In the genomic region with DNA sequence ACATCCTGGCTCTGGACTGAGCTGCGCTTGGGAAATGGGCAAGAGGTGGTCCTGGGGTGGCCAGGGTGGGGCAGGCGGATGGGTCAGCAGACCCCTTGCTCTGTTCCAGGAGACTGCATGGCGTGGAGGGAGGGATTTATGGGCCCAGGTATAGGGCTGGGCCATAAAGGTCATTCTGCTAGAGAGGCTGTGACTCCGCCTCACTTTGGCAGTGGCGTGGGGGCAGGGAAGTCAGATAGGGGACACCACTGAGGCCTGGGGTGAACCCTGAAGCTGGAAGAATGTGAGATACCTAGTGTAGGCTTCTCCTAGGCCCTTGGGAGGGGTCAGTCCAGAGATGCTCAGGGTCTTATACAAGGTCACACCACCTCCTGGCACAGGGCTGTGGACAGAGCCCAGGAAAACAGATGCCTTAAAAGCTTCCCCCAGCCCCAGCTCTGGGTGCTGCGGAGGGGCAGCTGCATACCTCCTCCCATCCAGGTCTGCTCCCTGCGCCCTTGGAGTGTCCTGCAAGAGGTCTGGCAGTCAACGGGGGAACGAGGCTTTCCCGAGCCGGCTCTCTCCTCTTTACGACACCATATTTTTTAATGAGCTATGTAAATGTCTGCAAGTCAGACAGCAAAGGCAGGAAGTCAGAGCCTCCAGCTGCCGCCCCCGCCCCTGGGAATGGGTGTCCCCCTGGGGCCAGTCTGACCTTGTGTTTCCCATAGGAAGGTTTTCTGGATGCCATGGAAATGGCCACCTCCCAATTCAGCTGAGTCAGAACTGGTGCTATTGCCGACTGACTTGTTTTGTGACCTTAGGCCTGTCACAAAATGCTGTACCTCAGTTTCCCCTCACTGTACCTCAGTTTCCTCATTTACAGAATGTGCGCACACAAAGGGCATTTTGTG, we compare ENCODE assay signal across 15 cellular contexts. TPM values are rescaled to one million over a fixed set of nuclear protein-coding genes. Genes with fewer than 3 reads are reported as not detected.
DNase-seq lines count a peak whose midpoint lies in the region; ATAC-seq and TF ChIP-seq lines count a peak whose summit lies in the region.
"Had no signal": no experiment of that assay in that cellular context is flagged by ENCODE, and none has a peak within 500 bp of the region (broad histone marks: within the 10 kb centered on the region; RNA-seq: fewer than 3 reads in every experiment).

No MANE protein-coding gene starts in this region.

- no peak overlapping the region for H2BK20ac ChIP-seq in IMR-90 (ENCODE audit: low read depth, low read length)

- ATAC-seq in IMR-90 (ENCODE audit: low read depth) = no peak
- ATAC-seq in HG02885 (IDR thresholded peaks at IDR 0.05; ENCODE audit: poor library complexity, unreplicated experiment) = no peak
- no peak for ATAC-seq in GM21737 (IDR thresholded peaks at IDR 0.05; ENCODE audit: unreplicated experiment)

- H3K79me1 ChIP-seq in IMR-90 (ENCODE audit: low read depth in 1 of 2, low read length in 2 of 2) = no peaks in the 10 kb centered on the region

- no peak overlapping the region for H2BK5ac ChIP-seq in IMR-90 (ENCODE audit: low read depth, low read length, poor library complexity, severe bottlenecking)

- BruUV-seq in A673 (replicated peaks; lab: Mats Ljungman, UMichigan) = no TSS peak
- BruUV-seq in IMR-90 (replicated peaks; lab: Mats Ljungman, UMichigan) = no TSS peak

- H3K9me1 ChIP-seq in IMR-90 (ENCODE audit: insufficient read depth, low read length) = no peaks in the 10 kb centered on the region

- H3K4me3 ChIP-seq in A673 (ENCODE audit: low read depth, low read length, poor library complexity, severe bottlenecking) (no peak overlapping the region), IMR-90 (ENCODE audit: insufficient read depth, low read depth, low read length) (no peak overlapping the region)
- H3K4me3 ChIP-seq: prostate gland had no signal

- no peaks in the 10 kb centered on the region for H4K20me1 ChIP-seq in IMR-90 (ENCODE audit: insufficient read depth, low read length)

- 57% methylated on average over 6 of the region's 16 CpGs; no CpG with 5 or more reads in 1 of the 2 experiments for WGBS in IMR-90 (ENCODE audit: extremely low coverage in 2 of 2, insufficient read length in 1 of 2), 2 experiments

- DNase-seq in A673 (ENCODE audit: low spot score) = peak; percentile 60
- peak; percentile 13 for DNase-seq in IMR-90
- DNase-seq in caudate nucleus (lab: John Stamatoyannopoulos, UW) = no peak
- peak; percentile 29 to 78 for DNase-seq in lung microvascular endothelial cell (ENCODE audit: low read depth in 2 of 2)
- DNase-seq in mucosa of gallbladder (ENCODE audit: low spot score) = no peak
- DNase-seq in NOMO-1 (lab: John Stamatoyannopoulos, UW; ENCODE audit: unreplicated experiment in 2 of 2) = no peak
- DNase-seq: activated CD8-positive, alpha-beta memory T cell treated with anti-CD3 and anti-CD28 coated beads for 24 hours; activated gamma-delta T cell treated with Interleukin-2 at 50 U/mL for 16 hours; NCI-H1417 treated with DMSO at 0.1 percent for 48 hours; SIG-M5; stimulated activated CD8-positive, alpha-beta memory T cell treated with anti-CD3 and anti-CD28 coated beads, Interleukin-4, amount 100 ng/mL, for 48 hours had no signal

- H3K18ac ChIP-seq in IMR-90 (ENCODE audit: low read depth, low read length) = no peak overlapping the region

- H3K4me1 ChIP-seq in A673 (ENCODE audit: insufficient read depth, low read length, poor library complexity, severe bottlenecking) = peaks cover 51% of the 10 kb centered on the region
- 0 out of 2 replicates have a peak, but pooled peaks cover 5% of the 10 kb centered on the region for H3K4me1 ChIP-seq in IMR-90 (ENCODE audit: control insufficient read depth, insufficient read depth, low read length)
- H3K4me1 ChIP-seq: prostate gland had no signal

- H3K9ac ChIP-seq in IMR-90 (ENCODE audit: low read depth, low read length) = no peak overlapping the region

- peak overlapping the region; percentile 76 for H3K27ac ChIP-seq in A673 (ENCODE audit: low read depth, low read length, poor library complexity, severe bottlenecking)
- H3K27ac ChIP-seq in IMR-90 (ENCODE audit: insufficient read depth, low read length) = no peak overlapping the region
- peak overlapping the region; percentile 67 for H3K27ac ChIP-seq in caudate nucleus (ENCODE audit: low read depth, low read length)
- H3K27ac ChIP-seq: epithelial cell of prostate, prostate gland had no signal

- H3K23ac ChIP-seq in IMR-90 (ENCODE audit: low read depth, low read length) = no peak overlapping the region

- CTCF ChIA-PET in A673 (lab: Charles Lee) = interaction anchor here (1.6 kb wide), 1 partner anchor 27 kb away, joined by 7 read pairs; no protein-coding TSS in a partner anchor
- CTCF ChIA-PET in IMR-90 (lab: Yijun Ruan, JAX) = interaction anchor here (0.7 kb wide), 1 partner anchor 429 kb away, joined by 3 read pairs; no protein-coding TSS in a partner anchor

- H3K14ac ChIP-seq in IMR-90 (replicated peaks; ENCODE audit: low read depth, low read length) = no peak overlapping the region

- no peak for TF ChIP-seq POLR2A in IMR-90 (IDR thresholded peaks at IDR 0.05; ENCODE audit: low read depth, low read length)

- dilution Hi-C loops in IMR-90 (cut with HindIII; ENCODE audit: low sequenced_read_pairs, unreplicated experiment) = no loop called here

- no peaks in the 10 kb centered on the region for H3K9me3 ChIP-seq in A673 (ENCODE audit: low read depth, low read length, poor library complexity, severe bottlenecking)
- no peaks in the 10 kb centered on the region for H3K9me3 ChIP-seq in IMR-90 (ENCODE audit: control insufficient read depth, insufficient read depth, low read length)
- H3K9me3 ChIP-seq: prostate gland had no signal

- H2BK120ac ChIP-seq in IMR-90 (ENCODE audit: low read depth, low read length) = no peak overlapping the region

- no peaks in the 10 kb centered on the region for H3K36me3 ChIP-seq in A673 (ENCODE audit: insufficient read depth, low read length, poor library complexity, severe bottlenecking)
- H3K36me3 ChIP-seq in IMR-90 (ENCODE audit: control insufficient read depth, insufficient read depth, low read length) = no peaks in the 10 kb centered on the region
- H3K36me3 ChIP-seq: prostate gland had no signal

- in situ Hi-C loops in IMR-90 (cut with MboI; ENCODE audit: low sequenced_read_pairs) = no loop called here

- H2BK15ac ChIP-seq in IMR-90 (ENCODE audit: low read depth, low read length) = no peak overlapping the region

- H3K27me3 ChIP-seq in A673 (replicated peaks; ENCODE audit: insufficient read depth, low read depth, low read length, poor library complexity) (no peaks in the 10 kb centered on the region), IMR-90 (ENCODE audit: control insufficient read depth, insufficient read depth, low read length) (peaks cover 25% of the 10 kb centered on the region)

- intact Hi-C loops in A673 (cut with micrococcal nuclease; ENCODE audit: unreplicated experiment) (no loop called here), IMR-90 (cut with micrococcal nuclease) (no loop called here)

- H2AK9ac ChIP-seq in IMR-90 (replicated peaks; ENCODE audit: low read depth, low read length, poor library complexity) = no peak overlapping the region

- no peak overlapping the region for H3K56ac ChIP-seq in IMR-90 (ENCODE audit: extremely low read depth, insufficient read depth, low read length)

- H2AK5ac ChIP-seq in IMR-90 (ENCODE audit: low read depth, low read length) = no peak overlapping the region

- H4K91ac ChIP-seq in IMR-90 (ENCODE audit: insufficient read depth, low read depth, low read length) = no peak overlapping the region

- H2AFZ ChIP-seq in IMR-90 (replicated peaks; ENCODE audit: low read length, poor library complexity) = peak overlapping the region; percentile 54

- no peak for TF ChIP-seq CTCF in A673 (conservative IDR thresholded peaks at IDR 0.05; ENCODE audit: low read depth, low read length)
- TF ChIP-seq CTCF in IMR-90 (conservative IDR thresholded peaks at IDR 0.05; ENCODE audit: low read depth, low read length) = no peak

- no peak for TF ChIP-seq RAD21 in IMR-90 (IDR thresholded peaks at IDR 0.05; ENCODE audit: low read length)

- no peak overlapping the region for H4K8ac ChIP-seq in IMR-90 (ENCODE audit: low read depth in 2 of 2, low read length in 2 of 2)

- H3K4me2 ChIP-seq in IMR-90 (ENCODE audit: low read depth, low read length) = no peak overlapping the region

- H4K5ac ChIP-seq in IMR-90 (ENCODE audit: low read depth, low read length) = no peak overlapping the region

- POLR2A ChIA-PET in A673 (lab: Charles Lee; ENCODE audit: low non-redundant PET) = no interaction called here
- POLR2A ChIA-PET in IMR-90 (lab: Charles Lee; ENCODE audit: unreplicated experiment) = no interaction called here

- no peak overlapping the region for H3K4ac ChIP-seq in IMR-90 (ENCODE audit: low read depth, low read length)

TF ChIP-seq in IMR-90, 13 proteins besides CTCF, POLR2A, EP300 and RAD21:
- TF ChIP-seq ELK1 (IDR thresholded peaks at IDR 0.05; ENCODE audit: borderline replicate concordance, low read depth, low read length) = no peak
- peak; percentile 12; the same call in 1 of the 2 replicates for TF ChIP-seq MAFK (IDR thresholded peaks at IDR 0.05; ENCODE audit: low read depth, low read length)

RNA-seq across cellular contexts. Expression of gene LINGO1, which starts 26.3 kb away (rescaled TPM):
- total RNA-seq in A673 (2021) (93.7 and 111 TPM in 2 replicates), IMR-90 (2012; rRNA removed) (not detected in 2 replicates), lung microvascular endothelial cell (under 0.01 and 0.22 TPM in 2 replicates), mucosa of gallbladder (2.3 TPM)
- polyA plus RNA-seq in IMR-90 (2012; rRNA removed) = 0.05 and 0.13 TPM in 2 replicates
- polyA plus RNA-seq in IMR-90 (2012; cell fraction: cytosol; rRNA removed) = 0.14 TPM in 1 of 2 replicates, not detected in the other
- 0.04 TPM in 1 of 2 replicates, not detected in the other for polyA plus RNA-seq in IMR-90 (2012; cell fraction: nucleus; rRNA removed; ENCODE audit: low replicate concordance)

Comparison
In these comparisons a context has a peak if more than half of its experiments do, and no peak if none do; other contexts are left out.
1. DNase-seq: peak in A673 (single experiment), IMR-90 (single experiment) and lung microvascular endothelial cell (2 of 2); none in caudate nucleus (0 of 61), mucosa of gallbladder (single experiment) and NOMO-1 (0 of 2).
2. RNA of gene LINGO1, which starts 26.3 kb away (total RNA-seq): 93.7 to 111 TPM in A673; 2.3 TPM in mucosa of gallbladder (single experiment), not detected in IMR-90 and under 0.01 to 0.22 TPM in lung microvascular endothelial cell; every median in the first group is over 10 times any median in the second.